18 cellular contexts compared by ENCODE assay signal in genomic region chr7:134350682-134351081, GRCh38.
"Had no signal": no experiment of that assay in that cellular context is flagged by ENCODE, and none has a peak within 500 bp of the region (broad histone marks: within the 10 kb centered on the region; RNA-seq: fewer than 3 reads in every experiment).

No MANE protein-coding gene starts in this region.

- H3K4me1 ChIP-seq: prostate gland, testis, upper lobe of right lung had no signal

- H3K27me3 ChIP-seq: testis, upper lobe of right lung had no signal

- H3K36me3 Mint-ChIP-seq: activated CD8-positive, alpha-beta memory T cell treated with anti-CD3 and anti-CD28 coated beads, Interleukin-2, amount 10 ng/mL, durations not matched to agents 7 days and 5 days; natural killer cell treated with Interleukin-12 subunit alpha and Interleukin-12 subunit beta and Interleukin-15 and Interleukin-18, amount 100 ng/mL, for 72 hours had no signal

- H3K4me1 Mint-ChIP-seq: activated B cell treated with CpG ODN at 0.5 μM for 24 hours; activated CD8-positive, alpha-beta memory T cell treated with anti-CD3 and anti-CD28 coated beads, Interleukin-2, amount 10 ng/mL, durations not matched to agents 7 days and 5 days had no signal

- H3K27ac Mint-ChIP-seq: activated B cell treated with CpG ODN at 0.5 μM for 24 hours; activated CD8-positive, alpha-beta memory T cell treated with anti-CD3 and anti-CD28 coated beads, Interleukin-2, amount 10 ng/mL, durations not matched to agents 7 days and 5 days; activated T-cell treated with anti-CD3 and anti-CD28 coated beads, Interleukin-2, amount 50 U/mL, for 24 hours; natural killer cell treated with Interleukin-12 subunit alpha and Interleukin-12 subunit beta and Interleukin-15 and Interleukin-18, amount 100 ng/mL, for 72 hours; T-helper 17 cell had no signal

- H3K27ac ChIP-seq: coronary artery, prostate gland, testis, upper lobe of right lung had no signal

- H3K9me3 Mint-ChIP-seq: activated T-cell treated with anti-CD3 and anti-CD28 coated beads, Interleukin-2, amount 50 U/mL, for 24 hours; natural killer cell treated with Interleukin-12 subunit alpha and Interleukin-12 subunit beta and Interleukin-15 and Interleukin-18, amount 100 ng/mL, for 72 hours had no signal

- H3K4me3 Mint-ChIP-seq: activated B cell treated with CpG ODN at 0.5 μM for 24 hours; activated CD8-positive, alpha-beta memory T cell treated with anti-CD3 and anti-CD28 coated beads, Interleukin-2, amount 10 ng/mL, durations not matched to agents 7 days and 5 days; activated T-cell treated with anti-CD3 and anti-CD28 coated beads, Interleukin-2, amount 50 U/mL, for 24 hours; natural killer cell treated with Interleukin-12 subunit alpha and Interleukin-12 subunit beta and Interleukin-15 and Interleukin-18, amount 100 ng/mL, for 72 hours; T-helper 17 cell had no signal

- ATAC-seq: activated CD8-positive, alpha-beta memory T cell treated with anti-CD3 and anti-CD28 coated beads, Interleukin-2, amount 10 ng/mL, durations not matched to agents 7 days and 5 days; left lobe of liver; mucosa of descending colon; natural killer cell treated with Interleukin-12 subunit alpha and Interleukin-12 subunit beta and Interleukin-15 and Interleukin-18, amount 100 ng/mL, for 72 hours; sciatic nerve; T-helper 17 cell; upper lobe of right lung had no signal

- H3K36me3 ChIP-seq: prostate gland, upper lobe of right lung had no signal

- H3K4me3 ChIP-seq: coronary artery, mucosa of descending colon, prostate gland, testis, upper lobe of right lung had no signal

- H3K9me3 ChIP-seq: mucosa of descending colon, prostate gland, testis, upper lobe of right lung had no signal

- DNase-seq: activated B cell treated with CpG ODN at 0.5 μM for 24 hours; activated CD8-positive, alpha-beta memory T cell treated with anti-CD3 and anti-CD28 coated beads, Interleukin-2, amount 10 ng/mL, durations not matched to agents 7 days and 5 days; activated effector memory CD4-positive, alpha-beta T cell treated with anti-CD3 and anti-CD28 coated beads, Interleukin-2, amount 50 U/mL, for 16 hours; activated T-cell treated with anti-CD3 and anti-CD28 coated beads, Interleukin-2, amount 50 U/mL, for 24 hours; central memory CD4-positive, alpha-beta T cell; effector CD4-positive, alpha-beta T cell; foreskin melanocyte; mucosa of descending colon; stimulated activated CD4-positive, alpha-beta T cell treated with anti-CD3 and anti-CD28 coated beads, Interleukin-2, amount 100 ng/mL, for 24 hours; stimulated activated naive CD4-positive, alpha-beta T cell treated with Interleukin-2 at 50 U/mL for 16 hours; T-helper 17 cell; testis; upper lobe of right lung had no signal
